In genomic region chr17:51097708-51098446, GRCh38 we compare ENCODE assay signal across 1 cellular context.
TF ChIP-seq lines count a peak whose summit lies in the region.

No MANE protein-coding gene starts in this region.

TF ChIP-seq in HepG2, 621 proteins besides CTCF, POLR2A, EP300 and RAD21 (continued from another document and continues in another):
- TF ChIP-seq HMGXB4 (CRISPR knock-in tag; IDR thresholded peaks at IDR 0.05; ENCODE audit: borderline replicate concordance in 1 of 2, low read depth in 1 of 2) (no peak), TMF1 (CRISPR knock-in tag; IDR thresholded peaks at IDR 0.05; ENCODE audit: low read depth) (no peak), ZNF850 (CRISPR knock-in tag; conservative IDR thresholded peaks at IDR 0.05) (no peak), ATM (IDR thresholded peaks at IDR 0.05; ENCODE audit: borderline replicate concordance) (no peak), SNAPC5 (CRISPR knock-in tag; IDR thresholded peaks at IDR 0.05; ENCODE audit: borderline replicate concordance) (no peak), KDM4B (CRISPR knock-in tag; IDR thresholded peaks at IDR 0.05) (no peak), FOXC1 (CRISPR knock-in tag; IDR thresholded peaks at IDR 0.05; ENCODE audit: borderline replicate concordance) (no peak), JDP2 (CRISPR knock-in tag; IDR thresholded peaks at IDR 0.05; ENCODE audit: borderline replicate concordance) (no peak), CERS6 (CRISPR knock-in tag; IDR thresholded peaks at IDR 0.05) (no peak), FOXO4 (CRISPR knock-in tag; conservative IDR thresholded peaks at IDR 0.05) (no peak), SALL1 (CRISPR knock-in tag; IDR thresholded peaks at IDR 0.05) (peak; percentile 59), ATF2 (CRISPR knock-in tag; IDR thresholded peaks at IDR 0.05) (no peak), ZNF446 (CRISPR knock-in tag; IDR thresholded peaks at IDR 0.05) (no peak), HOXA9 (CRISPR knock-in tag; IDR thresholded peaks at IDR 0.05; ENCODE audit: borderline replicate concordance) (no peak), TGIF2 (CRISPR knock-in tag; IDR thresholded peaks at IDR 0.05) (no peak), FLYWCH1 (CRISPR knock-in tag; IDR thresholded peaks at IDR 0.05) (no peak), AHR (CRISPR knock-in tag; IDR thresholded peaks at IDR 0.05) (no peak), NFAT5 (CRISPR knock-in tag; IDR thresholded peaks at IDR 0.05) (no peak), ZNF136 (CRISPR knock-in tag; IDR thresholded peaks at IDR 0.05; ENCODE audit: low read depth) (no peak), TBX2 (CRISPR knock-in tag; IDR thresholded peaks at IDR 0.05; ENCODE audit: borderline replicate concordance) (peak; percentile 83), ZNF790 (CRISPR knock-in tag; IDR thresholded peaks at IDR 0.05; ENCODE audit: borderline replicate concordance) (no peak), ZNF121 (CRISPR knock-in tag; IDR thresholded peaks at IDR 0.05) (no peak), ZNF552 (CRISPR knock-in tag; IDR thresholded peaks at IDR 0.05; ENCODE audit: borderline replicate concordance) (no peak), IRF2 (CRISPR knock-in tag; IDR thresholded peaks at IDR 0.05) (no peak; the same call in 1 of the 2 replicates), TSC22D2 (CRISPR knock-in tag; IDR thresholded peaks at IDR 0.05; ENCODE audit: borderline replicate concordance) (no peak), GPN1 (CRISPR knock-in tag; IDR thresholded peaks at IDR 0.05; ENCODE audit: borderline replicate concordance) (no peak), E2F1 (CRISPR knock-in tag; IDR thresholded peaks at IDR 0.05) (no peak), ZNF710 (CRISPR knock-in tag; IDR thresholded peaks at IDR 0.05; ENCODE audit: borderline replicate concordance) (0 out of 2 replicates have a peak, but pooled peaks have one; percentile 15), ZSCAN25 (CRISPR knock-in tag; IDR thresholded peaks at IDR 0.05) (no peak), MTF1 (CRISPR knock-in tag; IDR thresholded peaks at IDR 0.05) (no peak), NFIB (CRISPR knock-in tag; IDR thresholded peaks at IDR 0.05; ENCODE audit: borderline replicate concordance) (no peak), ZNF335 (CRISPR knock-in tag; IDR thresholded peaks at IDR 0.05) (no peak), ZNF619 (CRISPR knock-in tag; IDR thresholded peaks at IDR 0.05) (no peak), PCBP1 (IDR thresholded peaks at IDR 0.05; ENCODE audit: borderline replicate concordance, low read depth, low read length) (no peak), ZNF329 (CRISPR knock-in tag; IDR thresholded peaks at IDR 0.05; ENCODE audit: low read depth) (no peak), CREBL2 (CRISPR knock-in tag; IDR thresholded peaks at IDR 0.05; ENCODE audit: borderline replicate concordance) (no peak), ELF1 (CRISPR knock-in tag; IDR thresholded peaks at IDR 0.05) (no peak), MTERF4 (CRISPR knock-in tag; IDR thresholded peaks at IDR 0.05) (no peak), SOX6 (IDR thresholded peaks at IDR 0.05) (no peak), SOX6 (CRISPR knock-in tag; IDR thresholded peaks at IDR 0.05) (peak; percentile 75), ZNF513 (CRISPR knock-in tag; conservative IDR thresholded peaks at IDR 0.05) (no peak), NRL (CRISPR knock-in tag; IDR thresholded peaks at IDR 0.05; ENCODE audit: borderline replicate concordance) (no peak), KDM2A (CRISPR knock-in tag; IDR thresholded peaks at IDR 0.05; ENCODE audit: borderline replicate concordance, low read depth) (no peak), ZNF629 (CRISPR knock-in tag; conservative IDR thresholded peaks at IDR 0.05) (no peak), JUND (CRISPR knock-in tag; IDR thresholded peaks at IDR 0.05) (no peak), RARG (CRISPR knock-in tag; IDR thresholded peaks at IDR 0.05; ENCODE audit: low read depth) (no peak), DDIT3 (CRISPR knock-in tag; IDR thresholded peaks at IDR 0.05) (no peak)
